ENCODE assay signal across 1 cellular context in genomic region chr19:52527134-52527953, GRCh38.
TF ChIP-seq lines count a peak whose summit lies in the region.

Gene ZNF808, plus strand, starts transcription at chr19:52527668. Its CDS starts 15,617 bp downstream, at chr19:52543285.

TF ChIP-seq in GM12878, 131 proteins besides CTCF, POLR2A, EP300 and RAD21 (continued from another document and continues in another):
- TF ChIP-seq ZNF217 (IDR thresholded peaks at IDR 0.05) = no peak
- 0 out of 2 replicates have a peak, but pooled peaks have one; percentile 41 for TF ChIP-seq SMARCA5 (IDR thresholded peaks at IDR 0.05)
- no peak for TF ChIP-seq NFYA (IDR thresholded peaks at IDR 0.05; ENCODE audit: borderline replicate concordance, low read depth, low read length)
- TF ChIP-seq, protein P1, sequence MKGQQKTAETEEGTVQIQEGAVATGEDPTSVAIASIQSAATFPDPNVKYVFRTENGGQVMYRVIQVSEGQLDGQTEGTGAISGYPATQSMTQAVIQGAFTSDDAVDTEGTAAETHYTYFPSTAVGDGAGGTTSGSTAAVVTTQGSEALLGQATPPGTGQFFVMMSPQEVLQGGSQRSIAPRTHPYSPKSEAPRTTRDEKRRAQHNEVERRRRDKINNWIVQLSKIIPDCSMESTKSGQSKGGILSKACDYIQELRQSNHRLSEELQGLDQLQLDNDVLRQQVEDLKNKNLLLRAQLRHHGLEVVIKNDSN (IDR thresholded peaks at IDR 0.05; ENCODE audit: borderline replicate concordance, extremely low read length, insufficient read depth, low read depth, low read length) = no peak
- TF ChIP-seq ZNF274 (IDR thresholded peaks at IDR 0.05; ENCODE audit: insufficient read depth, insufficient read length) = no peak
- no peak for TF ChIP-seq PAX5 (IDR thresholded peaks at IDR 0.05; ENCODE audit: borderline replicate concordance, low read depth, low read length)
- no peak for TF ChIP-seq CBFB (IDR thresholded peaks at IDR 0.05; ENCODE audit: low read depth)
- no peak for TF ChIP-seq FOS (IDR thresholded peaks at IDR 0.05; ENCODE audit: borderline replicate concordance, extremely low read depth, insufficient read length)
- TF ChIP-seq MTA2 (IDR thresholded peaks at IDR 0.05; ENCODE audit: low read depth) = no peak
- no peak for TF ChIP-seq E4F1 (IDR thresholded peaks at IDR 0.05; ENCODE audit: borderline replicate concordance, partially characterized antibody)
- TF ChIP-seq ATF2 (IDR thresholded peaks at IDR 0.05; ENCODE audit: low read length) = peak; percentile 62; the same call in 1 of the 2 replicates
- no peak for TF ChIP-seq RAD51 (IDR thresholded peaks at IDR 0.05)
- TF ChIP-seq POLR2AphosphoS5 (IDR thresholded peaks at IDR 0.05; ENCODE audit: low read length) = peak; percentile 71; the same call in 1 of the 2 replicates
- TF ChIP-seq NFIC (IDR thresholded peaks at IDR 0.05; ENCODE audit: low read depth, low read length) = no peak
- TF ChIP-seq NKRF (conservative IDR thresholded peaks at IDR 0.05) = peak; percentile 79
- TF ChIP-seq, protein P2, sequence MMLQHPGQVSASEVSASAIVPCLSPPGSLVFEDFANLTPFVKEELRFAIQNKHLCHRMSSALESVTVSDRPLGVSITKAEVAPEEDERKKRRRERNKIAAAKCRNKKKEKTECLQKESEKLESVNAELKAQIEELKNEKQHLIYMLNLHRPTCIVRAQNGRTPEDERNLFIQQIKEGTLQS (IDR thresholded peaks at IDR 0.05; ENCODE audit: borderline replicate concordance, extremely low read depth, low read depth, low read length) = no peak
- TF ChIP-seq SREBF1 (IDR thresholded peaks at IDR 0.05; ENCODE audit: low read length) = no peak
- no peak; the same call in 1 of the 2 replicates for TF ChIP-seq NR2F1 (conservative IDR thresholded peaks at IDR 0.05)
- TF ChIP-seq BHLHE40 (IDR thresholded peaks at IDR 0.05; ENCODE audit: borderline replicate concordance in 1 of 2, low read depth in 2 of 2, low read length in 1 of 2) = no peak
- TF ChIP-seq, protein P3, sequence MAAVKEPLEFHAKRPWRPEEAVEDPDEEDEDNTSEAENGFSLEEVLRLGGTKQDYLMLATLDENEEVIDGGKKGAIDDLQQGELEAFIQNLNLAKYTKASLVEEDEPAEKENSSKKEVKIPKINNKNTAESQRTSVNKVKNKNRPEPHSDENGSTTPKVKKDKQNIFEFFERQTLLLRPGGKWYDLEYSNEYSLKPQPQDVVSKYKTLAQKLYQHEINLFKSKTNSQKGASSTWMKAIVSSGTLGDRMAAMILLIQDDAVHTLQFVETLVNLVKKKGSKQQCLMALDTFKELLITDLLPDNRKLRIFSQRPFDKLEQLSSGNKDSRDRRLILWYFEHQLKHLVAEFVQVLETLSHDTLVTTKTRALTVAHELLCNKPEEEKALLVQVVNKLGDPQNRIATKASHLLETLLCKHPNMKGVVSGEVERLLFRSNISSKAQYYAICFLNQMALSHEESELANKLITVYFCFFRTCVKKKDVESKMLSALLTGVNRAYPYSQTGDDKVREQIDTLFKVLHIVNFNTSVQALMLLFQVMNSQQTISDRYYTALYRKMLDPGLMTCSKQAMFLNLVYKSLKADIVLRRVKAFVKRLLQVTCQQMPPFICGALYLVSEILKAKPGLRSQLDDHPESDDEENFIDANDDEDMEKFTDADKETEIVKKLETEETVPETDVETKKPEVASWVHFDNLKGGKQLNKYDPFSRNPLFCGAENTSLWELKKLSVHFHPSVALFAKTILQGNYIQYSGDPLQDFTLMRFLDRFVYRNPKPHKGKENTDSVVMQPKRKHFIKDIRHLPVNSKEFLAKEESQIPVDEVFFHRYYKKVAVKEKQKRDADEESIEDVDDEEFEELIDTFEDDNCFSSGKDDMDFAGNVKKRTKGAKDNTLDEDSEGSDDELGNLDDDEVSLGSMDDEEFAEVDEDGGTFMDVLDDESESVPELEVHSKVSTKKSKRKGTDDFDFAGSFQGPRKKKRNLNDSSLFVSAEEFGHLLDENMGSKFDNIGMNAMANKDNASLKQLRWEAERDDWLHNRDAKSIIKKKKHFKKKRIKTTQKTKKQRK (IDR thresholded peaks at IDR 0.05; ENCODE audit: low read depth, low read length) = no peak
- peak; percentile 6 for TF ChIP-seq MEF2B (IDR thresholded peaks at IDR 0.05; ENCODE audit: partially characterized antibody, poor library complexity, severe bottlenecking)
- TF ChIP-seq DPF2 (IDR thresholded peaks at IDR 0.05) = no peak
- TF ChIP-seq KLF5 (IDR thresholded peaks at IDR 0.05; ENCODE audit: partially characterized antibody) = peak; percentile 35
- TF ChIP-seq SMC3 (IDR thresholded peaks at IDR 0.05; ENCODE audit: borderline replicate concordance, low read length) = peak; percentile 31; the same call in 1 of the 2 replicates
- TF ChIP-seq ZNF687 (IDR thresholded peaks at IDR 0.05) = no peak
- peak; percentile 54 for TF ChIP-seq CREM (IDR thresholded peaks at IDR 0.05; ENCODE audit: low read depth)
- TF ChIP-seq ZNF384 (IDR thresholded peaks at IDR 0.05; ENCODE audit: borderline replicate concordance, low read depth, low read length) = no peak
- TF ChIP-seq HCFC1 (IDR thresholded peaks at IDR 0.05; ENCODE audit: low read length) = peak; percentile 36; the same call in 1 of the 2 replicates
- TF ChIP-seq EGR1 (IDR thresholded peaks at IDR 0.05; ENCODE audit: borderline replicate concordance in 1 of 2, low read depth in 2 of 2, low read length in 2 of 2) = peak; percentile 54 to 95
- TF ChIP-seq NR2C2 (IDR thresholded peaks at IDR 0.05; ENCODE audit: borderline replicate concordance, control insufficient read depth, insufficient read length, low read depth) = no peak
- peak; percentile 85 for TF ChIP-seq NR2C1 (IDR thresholded peaks at IDR 0.05)
- TF ChIP-seq SUZ12 (IDR thresholded peaks at IDR 0.05; ENCODE audit: unreplicated experiment) = no peak
- no peak for TF ChIP-seq HDAC6 (IDR thresholded peaks at IDR 0.05; ENCODE audit: unreplicated experiment)
- no peak for TF ChIP-seq EZH2 (IDR thresholded peaks at IDR 0.05; ENCODE audit: borderline replicate concordance, control insufficient read depth, low read depth, low read length)
- TF ChIP-seq GATAD2B (conservative IDR thresholded peaks at IDR 0.05; ENCODE audit: low read depth) = peak; percentile 57; the same call in 1 of the 2 replicates
- no peak for TF ChIP-seq IRF3 (IDR thresholded peaks at IDR 0.05)
- TF ChIP-seq RFX5 (IDR thresholded peaks at IDR 0.05; ENCODE audit: low read depth, low read length) = no peak
- TF ChIP-seq KAT2A (conservative IDR thresholded peaks at IDR 0.05; ENCODE audit: control insufficient read depth, low read depth, low read length) = no peak
- no peak for TF ChIP-seq ASH2L (IDR thresholded peaks at IDR 0.05; ENCODE audit: borderline replicate concordance, low read depth)
- peak; percentile 13; the same call in 1 of the 2 replicates for TF ChIP-seq MLLT1 (IDR thresholded peaks at IDR 0.05)
- TF ChIP-seq POU2F2 (IDR thresholded peaks at IDR 0.05; ENCODE audit: borderline replicate concordance, low read depth, low read length) = 0 out of 3 replicates have a peak, but pooled peaks have one; percentile 35
- TF ChIP-seq CBX5 (IDR thresholded peaks at IDR 0.05; ENCODE audit: low read depth) = no peak
- TF ChIP-seq FOXM1 (IDR thresholded peaks at IDR 0.05; ENCODE audit: low read depth, low read length) = no peak
- TF ChIP-seq ESRRA (IDR thresholded peaks at IDR 0.05; ENCODE audit: low read length) = no peak; the same call in 1 of the 2 replicates
- TF ChIP-seq USF2 (IDR thresholded peaks at IDR 0.05; ENCODE audit: borderline replicate concordance, low read depth, low read length) = no peak
- no peak for TF ChIP-seq ETV6 (conservative IDR thresholded peaks at IDR 0.05 in 1 of 2, IDR thresholded peaks at IDR 0.05 in 1 of 2; ENCODE audit: borderline replicate concordance in 1 of 2, low read depth in 1 of 2)
